Comparison of ENCODE assay signal across 22 cellular contexts in genomic region chr15:85685366-85685765, GRCh38.
A peak's percentile ranks its signal among the peaks of the same experiment; 100 is the strongest.
DNase-seq lines count a peak whose midpoint lies in the region; ATAC-seq and TF ChIP-seq lines count a peak whose summit lies in the region.
"Had no signal": no experiment of that assay in that cellular context is flagged by ENCODE, and none has a peak within 500 bp of the region (broad histone marks: within the 10 kb centered on the region; RNA-seq: fewer than 3 reads in every experiment).

No MANE protein-coding gene starts in this region.

- H2AFZ ChIP-seq in OCI-LY1 (ENCODE audit: low read length), result no peak overlapping the region

- no peaks in the 10 kb centered on the region for H4K20me1 ChIP-seq in OCI-LY1 (ENCODE audit: insufficient read depth, low read length)

- peaks cover 24% of the 10 kb centered on the region; the same call in 1 of the 2 replicates for H3K36me3 ChIP-seq in OCI-LY1 (ENCODE audit: insufficient read depth, low read length)

- peak overlapping the region; percentile 30; the same call in 1 of the 2 replicates for H3K9ac ChIP-seq in OCI-LY1 (ENCODE audit: low read length)

- intact Hi-C loops in Right ventricle myocardium superior (cut with DNase I), result no loop called here

- H3K79me2 ChIP-seq in OCI-LY1 (ENCODE audit: insufficient read depth, low read length), result peaks cover 1% of the 10 kb centered on the region

- TF ChIP-seq CTCF in GM12865 (IDR thresholded peaks at IDR 0.05; ENCODE audit: insufficient read depth, low read depth, low read length, missing control alignments) (no peak), OCI-LY1 (IDR thresholded peaks at IDR 0.05; ENCODE audit: low read length) (no peak), retinal pigment epithelial cell (conservative IDR thresholded peaks at IDR 0.05; ENCODE audit: low read depth, low read length) (no peak)

- H3K4me2 ChIP-seq in OCI-LY1 (ENCODE audit: low read length), result peak overlapping the region; percentile 24; the same call in 1 of the 2 replicates

- H3K4me1 ChIP-seq in OCI-LY1 (ENCODE audit: insufficient read depth, low read length, severe bottlenecking), result peaks cover 58% of the 10 kb centered on the region
- H3K4me1 ChIP-seq: SJCRH30 had no signal

- ATAC-seq in Right ventricle myocardium superior (ENCODE audit: poor library complexity), result peak; percentile 47
- ATAC-seq: psoas muscle, WTC11 had no signal

- DNase-seq in GM12865 (ENCODE audit: low read depth) (peak; percentile 29), Right ventricle myocardium superior (no peak), retinal pigment epithelial cell (ENCODE audit: low read depth) (peak; percentile 11), NOMO-1 (lab: John Stamatoyannopoulos, UW; ENCODE audit: unreplicated experiment in 2 of 2) (no peak), ureter (ENCODE audit: low spot score) (no peak)
- DNase-seq in activated effector memory CD4-positive, alpha-beta T cell treated with Interleukin-2 at 50 U/mL for 16 hours, result no peak
- DNase-seq: activated CD8-positive, alpha-beta memory T cell treated with anti-CD3 and anti-CD28 coated beads, Interleukin-2, amount 50 U/mL, for 48 hours; activated gamma-delta T cell; C1 segment of cervical spinal cord; DND-41; islet precursor cell; KG1; naive B cell; NCI-H1436 treated with DMSO at 0.1 percent for 48 hours; NCI-H510A treated with DMSO at 0.1 percent for 48 hours; NK-92 treated with Interleukin-12 subunit alpha and Interleukin-12 subunit beta, amount 100 ng/mL, for 24 hours; occipital lobe; psoas muscle; SJCRH30; upper lobe of left lung had no signal

- H3K4me3 ChIP-seq in GM12865 (ENCODE audit: low read depth, low read length), result no peak overlapping the region
- H3K4me3 ChIP-seq in OCI-LY1 (ENCODE audit: low read depth, low read length, poor library complexity, severe bottlenecking), result no peak overlapping the region
- no peak overlapping the region for H3K4me3 ChIP-seq in retinal pigment epithelial cell (ENCODE audit: low read length)
- H3K4me3 ChIP-seq: psoas muscle, SJCRH30, upper lobe of left lung had no signal

- peaks cover 18% of the 10 kb centered on the region; the same call in 1 of the 2 replicates for H3F3A ChIP-seq in OCI-LY1 (ENCODE audit: insufficient read depth, low read length)

- peak overlapping the region; percentile 96 for H3K27ac ChIP-seq in OCI-LY1 (ENCODE audit: low read depth, low read length, poor library complexity, severe bottlenecking)
- H3K27ac ChIP-seq: psoas muscle, SJCRH30, upper lobe of left lung had no signal

- H3K9me2 ChIP-seq in OCI-LY1 (ENCODE audit: low read depth, low read length), result no peaks in the 10 kb centered on the region

- H3K9me3 ChIP-seq in OCI-LY1 (ENCODE audit: low read length), result no peaks in the 10 kb centered on the region
- H3K9me3 ChIP-seq: psoas muscle, SJCRH30, upper lobe of left lung had no signal

- H3K27me3 ChIP-seq in OCI-LY1 (ENCODE audit: insufficient read depth, low read length), result no peaks in the 10 kb centered on the region
- H3K27me3 ChIP-seq: SJCRH30, upper lobe of left lung had no signal

Comparison
In these comparisons a context has a peak if more than half of its experiments do, and no peak if none do; other contexts are left out.
1. DNase-seq: peak in GM12865 (single experiment) and retinal pigment epithelial cell (single experiment); none in Right ventricle myocardium superior (single experiment), NOMO-1 (0 of 2), ureter (single experiment) and activated effector memory CD4-positive, alpha-beta T cell treated with Interleukin-2 at 50 U/mL for 16 hours (single experiment).